Comparison of ENCODE assay signal across 14 cellular contexts in the genomic region with DNA sequence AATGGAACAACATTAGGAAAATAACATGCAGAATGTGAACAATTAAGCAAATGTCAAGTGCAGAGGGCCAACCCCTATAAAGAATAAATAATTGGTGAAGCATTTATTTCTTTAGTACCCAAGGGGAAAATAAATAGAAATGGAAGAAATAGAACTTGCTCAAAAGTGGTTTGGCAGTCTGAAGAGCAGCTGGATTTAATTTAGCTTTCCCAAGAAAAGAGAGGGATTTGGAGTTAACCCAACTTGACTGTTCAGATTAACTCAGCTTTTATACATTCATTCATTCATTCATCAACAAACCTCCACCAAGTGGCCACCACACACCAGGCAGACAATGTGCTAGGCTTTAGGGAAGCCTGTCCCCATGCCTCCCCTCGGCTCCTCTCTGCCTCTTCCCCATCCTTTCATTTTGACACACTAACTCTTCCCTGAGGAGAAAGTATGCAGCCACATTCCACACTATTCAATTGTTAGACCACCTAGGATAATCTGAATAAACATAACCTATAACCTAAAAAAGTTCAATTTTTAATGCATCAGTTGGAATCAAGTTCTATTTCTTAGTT.
A peak's percentile ranks its signal among the peaks of the same experiment; 100 is the strongest.
DNase-seq lines count a peak whose midpoint lies in the region; ATAC-seq and TF ChIP-seq lines count a peak whose summit lies in the region.
"Had no signal": no experiment of that assay in that cellular context is flagged by ENCODE, and none has a peak within 500 bp of the region (broad histone marks: within the 10 kb centered on the region; RNA-seq: fewer than 3 reads in every experiment).

No MANE protein-coding gene starts in this region.

- peaks cover 17% of the 10 kb centered on the region for H3K4me1 ChIP-seq in adipocyte (ENCODE audit: control insufficient read depth, insufficient read depth, low read length)

- intact Hi-C loops in left colon (cut with DNase I, micrococcal nuclease) = no loop called here

- H3K36me3 ChIP-seq in adipocyte (ENCODE audit: control insufficient read depth, insufficient read depth, low read length, severe bottlenecking) = no peaks in the 10 kb centered on the region

- no peaks in the 10 kb centered on the region for H3K9me3 ChIP-seq in adipocyte (ENCODE audit: control insufficient read depth, low read length)
- H3K9me3 ChIP-seq: Caco-2 had no signal

- H3K9ac ChIP-seq in adipocyte (ENCODE audit: low read length) = no peak overlapping the region

- ATAC-seq in left colon = no peak
- no peak for ATAC-seq in GM21515 (IDR thresholded peaks at IDR 0.05; ENCODE audit: unreplicated experiment)

- DNase-seq in GM04503 (ENCODE audit: low read depth) = peak; percentile 68
- DNase-seq in adipocyte (ENCODE audit: low read depth) = peak; percentile 68
- peak; percentile 86 for DNase-seq in fibroblast of the aortic adventitia (ENCODE audit: low read depth)
- DNase-seq in stromal cell of bone marrow (ENCODE audit: low read depth) = peak; percentile 90
- no peak for DNase-seq in hepatic stellate cell (ENCODE audit: low spot score)
- no peak for DNase-seq in left colon
- DNase-seq in stimulated activated CD8-positive, alpha-beta memory T cell treated with anti-CD3 and anti-CD28 coated beads, Interleukin-4, amount 100 ng/mL, for 48 hours = no peak
- DNase-seq: Caco-2, H7, NCI-H1417, NCI-H2029 treated with DMSO at 0.1 percent for 48 hours, NCI-H524, SIG-M5 had no signal

- no peak for TF ChIP-seq CTCF in fibroblast of the aortic adventitia (IDR thresholded peaks at IDR 0.05; ENCODE audit: insufficient read depth, low read length)

- H3K4me3 ChIP-seq in adipocyte (ENCODE audit: low read length) (no peak overlapping the region), fibroblast of the aortic adventitia (ENCODE audit: low read depth, low read length) (no peak overlapping the region)

- no peaks in the 10 kb centered on the region for H3K27me3 ChIP-seq in adipocyte (replicated peaks; ENCODE audit: control insufficient read depth, insufficient read depth, low read length)

Comparison
In these comparisons a context has a peak if more than half of its experiments do, and no peak if none do; other contexts are left out.
1. DNase-seq: peak in GM04503 (single experiment), adipocyte (single experiment), fibroblast of the aortic adventitia (single experiment) and stromal cell of bone marrow (single experiment); none in hepatic stellate cell (single experiment), left colon (0 of 2) and stimulated activated CD8-positive, alpha-beta memory T cell treated with anti-CD3 and anti-CD28 coated beads, Interleukin-4, amount 100 ng/mL, for 48 hours (single experiment).